In genomic region chr5:116273458-116274242, GRCh38 we compare ENCODE assay signal across 12 cellular contexts.
A peak's percentile ranks its signal among the peaks of the same experiment; 100 is the strongest.
DNase-seq lines count a peak whose midpoint lies in the region; ATAC-seq and TF ChIP-seq lines count a peak whose summit lies in the region.
"Had no signal": no experiment of that assay in that cellular context is flagged by ENCODE, and none has a peak within 500 bp of the region (broad histone marks: within the 10 kb centered on the region; RNA-seq: fewer than 3 reads in every experiment).

No MANE protein-coding gene starts in this region.

- no peaks in the 10 kb centered on the region for H3K27me3 ChIP-seq in endodermal cell (ENCODE audit: control insufficient read depth, insufficient read depth, low read length, poor library complexity, severe bottlenecking)
- H3K27me3 ChIP-seq: SJSA1 had no signal

- H3K36me3 ChIP-seq in endodermal cell (ENCODE audit: control insufficient read depth, insufficient read depth, low read length), result no peaks in the 10 kb centered on the region

- TF ChIP-seq CTCF in fibroblast of villous mesenchyme (IDR thresholded peaks at IDR 0.05; ENCODE audit: insufficient read depth, low read depth, low read length) (no peak), endodermal cell (conservative IDR thresholded peaks at IDR 0.05) (no peak)

- H3K9me3 Mint-ChIP-seq in endodermal cell, result peaks cover 10% of the 10 kb centered on the region

- 88% methylated on average over 1 of the region's 1 CpG; no CpG with 5 or more reads in 1 of the 2 experiments for WGBS in endodermal cell (ENCODE audit: insufficient coverage in 1 of 2, insufficient read length in 1 of 2), 2 experiments

- no peak overlapping the region for H3K9ac ChIP-seq in endodermal cell (ENCODE audit: extremely low read depth, low read length, poor library complexity, severe bottlenecking)

- H3K27ac ChIP-seq in endodermal cell (ENCODE audit: low read depth, low read length), result no peak overlapping the region
- H3K27ac ChIP-seq: SJSA1 had no signal

- no peaks in the 10 kb centered on the region for H3K4me1 Mint-ChIP-seq in endodermal cell

- peak; percentile 52 for DNase-seq in fibroblast of villous mesenchyme (ENCODE audit: low read depth)
- no peak for DNase-seq in endodermal cell
- no peak for DNase-seq in iPS-NIHi11 (ENCODE audit: low spot score)
- no peak for DNase-seq in HuH-7 (ENCODE audit: low spot score)
- no peak for DNase-seq in posterior cingulate gyrus
- DNase-seq: activated T-cell treated with anti-CD3 and anti-CD28 coated beads, Interleukin-2, amount 50 U/mL, for 4 hours; mucosa of descending colon had no signal

- H3K27ac Mint-ChIP-seq in endodermal cell, result no peak overlapping the region

- H3K4me3 ChIP-seq in fibroblast of villous mesenchyme (ENCODE audit: low read depth, low read length) (no peak overlapping the region), endodermal cell (ENCODE audit: low read length) (no peak overlapping the region)
- H3K4me3 ChIP-seq: K562, mucosa of descending colon, SJSA1 had no signal

- intact Hi-C loops in posterior cingulate gyrus (cut with DNase I), result no loop called here

- H3K4me3 Mint-ChIP-seq in endodermal cell, result no peak overlapping the region
- H3K4me3 Mint-ChIP-seq: activated T-cell treated with anti-CD3 and anti-CD28 coated beads, Interleukin-2, amount 50 U/mL, for 4 hours had no signal

- H3K9me3 ChIP-seq in endodermal cell (ENCODE audit: control insufficient read depth, low read length), result peaks cover 11% of the 10 kb centered on the region

- H3K27me3 Mint-ChIP-seq in endodermal cell (ENCODE audit: insufficient read depth), result no peaks in the 10 kb centered on the region

- ATAC-seq in GM18502 (IDR thresholded peaks at IDR 0.05; ENCODE audit: poor library complexity, unreplicated experiment) (peak; percentile 87), GM21576 (IDR thresholded peaks at IDR 0.05; ENCODE audit: unreplicated experiment) (peak; percentile 98), HG03342 (IDR thresholded peaks at IDR 0.05; ENCODE audit: unreplicated experiment) (peak; percentile 99)
- ATAC-seq: activated T-cell treated with anti-CD3 and anti-CD28 coated beads, Interleukin-2, amount 50 U/mL, for 4 hours; K562; mucosa of descending colon had no signal

- no peaks in the 10 kb centered on the region for H3K36me3 Mint-ChIP-seq in endodermal cell (ENCODE audit: low read depth)

- H3K4me1 ChIP-seq in endodermal cell (ENCODE audit: control insufficient read depth, insufficient read depth, low read length), result no peaks in the 10 kb centered on the region
- H3K4me1 ChIP-seq: SJSA1 had no signal
